Comparison of ENCODE assay signal across 13 cellular contexts in the genomic region with DNA sequence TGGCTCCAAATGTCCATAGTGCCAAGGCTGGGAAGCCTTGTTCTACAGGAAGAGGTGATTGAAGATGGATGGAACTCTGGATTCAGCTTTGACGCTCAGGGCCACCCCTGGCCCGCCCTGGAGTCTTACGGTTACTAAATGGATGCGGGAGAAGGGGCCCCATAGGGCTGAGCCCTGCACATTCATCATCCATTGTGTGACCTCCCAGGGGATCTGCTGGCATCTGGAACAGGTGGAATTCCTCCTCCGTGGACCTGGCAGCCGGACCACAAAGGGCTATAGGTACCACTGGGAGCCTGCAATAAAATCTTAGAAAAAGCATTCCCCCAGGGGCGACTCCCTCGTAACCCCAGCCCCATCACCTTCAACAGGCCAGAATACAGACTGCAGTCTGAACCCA.
"Had no signal": no experiment of that assay in that cellular context is flagged by ENCODE, and none has a peak within 500 bp of the region (broad histone marks: within the 10 kb centered on the region; RNA-seq: fewer than 3 reads in every experiment).

No MANE protein-coding gene starts in this region.

- H3K9me3 ChIP-seq: heart left ventricle, lower lobe of right lung, SK-N-SH, tibial nerve had no signal

- H3K27ac ChIP-seq: coronary artery, heart left ventricle, lower lobe of right lung, tibial nerve had no signal

- H3K4me1 Mint-ChIP-seq: stimulated activated naive B cell treated with anti-CD40 and anti-IgM and Interleukin-4, amounts not matched to agents 10 μg/mL and 1 μg/mL and 100 μg/mL, for 72 hours had no signal

- H3K9me3 Mint-ChIP-seq: central memory CD8-positive, alpha-beta T cell; mesothelial cell of epicardium; stimulated activated naive B cell treated with anti-CD40 and anti-IgM and Interleukin-4, amounts not matched to agents 10 μg/mL and 1 μg/mL and 100 μg/mL, for 72 hours had no signal

- H3K4me3 ChIP-seq: coronary artery, heart left ventricle, lower lobe of right lung, tibial nerve had no signal

- H3K27me3 ChIP-seq: heart left ventricle, tibial nerve had no signal

- ATAC-seq: heart left ventricle; lower lobe of right lung; stimulated activated naive B cell treated with anti-CD40 and anti-IgM and Interleukin-4, amounts not matched to agents 10 μg/mL and 1 μg/mL and 100 μg/mL, for 72 hours had no signal

- H3K27ac Mint-ChIP-seq: mesothelial cell of epicardium; stimulated activated naive B cell treated with anti-CD40 and anti-IgM and Interleukin-4, amounts not matched to agents 10 μg/mL and 1 μg/mL and 100 μg/mL, for 72 hours had no signal

- H3K4me3 Mint-ChIP-seq: central memory CD8-positive, alpha-beta T cell; mesothelial cell of epicardium; stimulated activated naive B cell treated with anti-CD40 and anti-IgM and Interleukin-4, amounts not matched to agents 10 μg/mL and 1 μg/mL and 100 μg/mL, for 72 hours had no signal

- H3K27me3 Mint-ChIP-seq: central memory CD8-positive, alpha-beta T cell; stimulated activated naive B cell treated with anti-CD40 and anti-IgM and Interleukin-4, amounts not matched to agents 10 μg/mL and 1 μg/mL and 100 μg/mL, for 72 hours had no signal

- H3K36me3 Mint-ChIP-seq: mesothelial cell of epicardium had no signal

- DNase-seq: activated CD4-positive, alpha-beta T cell treated with anti-CD3 and anti-CD28 coated beads, Interleukin-2, amount 50 U/mL, for 48 hours; activated effector memory CD4-positive, alpha-beta T cell treated with Interleukin-2 at 50 U/mL for 16 hours; activated naive CD4-positive, alpha-beta T cell treated with anti-CD3 and anti-CD28 coated beads, Interleukin-2, amount 50 U/mL, for 16 hours; activated T-cell treated with anti-CD3 and anti-CD28 coated beads, Interleukin-2, amount 50 U/mL, for 1 hour; heart left ventricle; lower lobe of right lung; SK-N-SH; stimulated activated naive B cell treated with anti-CD40 and anti-IgM and Interleukin-4, amounts not matched to agents 10 μg/mL and 1 μg/mL and 100 μg/mL, for 72 hours; T-helper 1 cell had no signal
